ENCODE assay signal across 8 cellular contexts in genomic region chr10:54096892-54097291, GRCh38.
"Had no signal": no experiment of that assay in that cellular context is flagged by ENCODE, and none has a peak within 500 bp of the region (broad histone marks: within the 10 kb centered on the region; RNA-seq: fewer than 3 reads in every experiment).

No MANE protein-coding gene starts in this region.

- DNase-seq: GDM1, GF-D8 had no signal

- H3K4me3 ChIP-seq: GM12878 had no signal

- FAIRE-seq: G401.6, GM12878, GM12891, GM12892, GM18507, GM19239 had no signal
